20 cellular contexts compared by ENCODE assay signal in genomic region chr1:19062258-19063029, GRCh38.
A peak's percentile ranks its signal among the peaks of the same experiment; 100 is the strongest.
DNase-seq lines count a peak whose midpoint lies in the region; ATAC-seq and TF ChIP-seq lines count a peak whose summit lies in the region.
"Had no signal": no experiment of that assay in that cellular context is flagged by ENCODE, and none has a peak within 500 bp of the region (broad histone marks: within the 10 kb centered on the region; RNA-seq: fewer than 3 reads in every experiment).

No MANE protein-coding gene starts in this region.

- H3K9me3 Mint-ChIP-seq in CD4-positive, alpha-beta memory T cell = peaks cover 2 to 8% (median 4%) of the 10 kb centered on the region in 8 donors

- peaks cover under 1 to 10% (median 2%) of the 10 kb centered on the region in 4 donors for H3K4me1 Mint-ChIP-seq in CD4-positive, alpha-beta memory T cell

- H3K4me1 ChIP-seq in CD4-positive, alpha-beta memory T cell (ENCODE audit: insufficient read depth, low read length) = no peaks in the 10 kb centered on the region

- POLR2A ChIA-PET in CD4-positive, alpha-beta memory T cell (lab: Charles Lee; ENCODE audit: partially characterized antibody) = interaction anchor here (1.7 kb wide), 1 partner anchor 12 kb away, joined by 7 read pairs; no protein-coding TSS in a partner anchor

- DNase-seq in NCI-H2029 (lab: John Stamatoyannopoulos, UW) (peak; percentile 20), NCI-H2029 treated with DMSO at 0.1 percent for 48 hours (lab: John Stamatoyannopoulos, UW) (no peak), RPMI8226 (peak; percentile 68), epithelial cell of esophagus (ENCODE audit: low read depth) (peak; percentile 37), GM19238 (ENCODE audit: insufficient read length, low spot score) (no peak)
- no peak for DNase-seq in CD4-positive, alpha-beta memory T cell
- DNase-seq: 8988T; caudate nucleus; effector memory CD4-positive, alpha-beta T cell; HCEC 1CT; left lung; NCI-H510A treated with DMSO at 0.1 percent for 48 hours; small intestine; stimulated activated naive CD4-positive, alpha-beta T cell; upper lobe of right lung had no signal

- peaks cover 0 to 5% of the 10 kb centered on the region in 2 donors for H3K36me3 Mint-ChIP-seq in CD4-positive, alpha-beta memory T cell

- peak overlapping the region in 2 of 8 donors; percentile 26 to 48 for H3K4me3 Mint-ChIP-seq in CD4-positive, alpha-beta memory T cell

- H3K9me3 ChIP-seq in CD4-positive, alpha-beta memory T cell (ENCODE audit: control insufficient read depth in 1 of 2, low read length in 2 of 2) = no peaks in the 10 kb centered on the region
- H3K9me3 ChIP-seq: left lung, upper lobe of right lung had no signal

- H3K27me3 ChIP-seq in CD4-positive, alpha-beta memory T cell (ENCODE audit: insufficient read depth, low read length) = no peaks in the 10 kb centered on the region
- H3K27me3 ChIP-seq: upper lobe of right lung had no signal

- TF ChIP-seq CTCF in epithelial cell of esophagus (IDR thresholded peaks at IDR 0.05; ENCODE audit: insufficient read depth, low read depth, low read length, missing control alignments) = no peak

- H3K36me3 ChIP-seq in CD4-positive, alpha-beta memory T cell (ENCODE audit: insufficient read depth, low read length) = no peaks in the 10 kb centered on the region
- H3K36me3 ChIP-seq: left lung, upper lobe of right lung had no signal

- intact Hi-C loops in CD4-positive, alpha-beta memory T cell (cut with micrococcal nuclease) = no loop called here

- H3K27me3 Mint-ChIP-seq in CD4-positive, alpha-beta memory T cell = peaks cover 0 to 4% of the 10 kb centered on the region in 2 donors

- ATAC-seq in GM19023 (IDR thresholded peaks at IDR 0.05; ENCODE audit: unreplicated experiment) (no peak), GM21717 (IDR thresholded peaks at IDR 0.05; ENCODE audit: unreplicated experiment) (no peak)
- ATAC-seq: left lung, upper lobe of right lung had no signal

- H3K27ac ChIP-seq in CD4-positive, alpha-beta memory T cell (ENCODE audit: low read depth, low read length) = no peak overlapping the region
- H3K27ac ChIP-seq: C4-2B, KMS-11, left lung, PC-9, upper lobe of right lung had no signal

- H3K27ac Mint-ChIP-seq in CD4-positive, alpha-beta memory T cell = peak overlapping the region in 4 of 7 donors; percentile 22 to 63 (median 29)

- CTCF ChIA-PET in CD4-positive, alpha-beta memory T cell (lab: Charles Lee; ENCODE audit: partially characterized antibody) = no interaction called here

- H3K4me3 ChIP-seq in CD4-positive, alpha-beta memory T cell (ENCODE audit: low read length in 2 of 2) = no peak overlapping the region
- H3K4me3 ChIP-seq in epithelial cell of esophagus (ENCODE audit: low read length) = no peak overlapping the region
- H3K4me3 ChIP-seq: left lung, PC-9, upper lobe of right lung had no signal

Comparison
In these comparisons a context has a peak if more than half of its experiments do, and no peak if none do; other contexts are left out.
1. DNase-seq: peak in NCI-H2029 (single experiment), RPMI8226 (single experiment) and epithelial cell of esophagus (single experiment); none in NCI-H2029 treated with DMSO at 0.1 percent for 48 hours (single experiment), CD4-positive, alpha-beta memory T cell (0 of 5) and GM19238 (single experiment).